1 cellular context compared by ENCODE assay signal in the genomic region with DNA sequence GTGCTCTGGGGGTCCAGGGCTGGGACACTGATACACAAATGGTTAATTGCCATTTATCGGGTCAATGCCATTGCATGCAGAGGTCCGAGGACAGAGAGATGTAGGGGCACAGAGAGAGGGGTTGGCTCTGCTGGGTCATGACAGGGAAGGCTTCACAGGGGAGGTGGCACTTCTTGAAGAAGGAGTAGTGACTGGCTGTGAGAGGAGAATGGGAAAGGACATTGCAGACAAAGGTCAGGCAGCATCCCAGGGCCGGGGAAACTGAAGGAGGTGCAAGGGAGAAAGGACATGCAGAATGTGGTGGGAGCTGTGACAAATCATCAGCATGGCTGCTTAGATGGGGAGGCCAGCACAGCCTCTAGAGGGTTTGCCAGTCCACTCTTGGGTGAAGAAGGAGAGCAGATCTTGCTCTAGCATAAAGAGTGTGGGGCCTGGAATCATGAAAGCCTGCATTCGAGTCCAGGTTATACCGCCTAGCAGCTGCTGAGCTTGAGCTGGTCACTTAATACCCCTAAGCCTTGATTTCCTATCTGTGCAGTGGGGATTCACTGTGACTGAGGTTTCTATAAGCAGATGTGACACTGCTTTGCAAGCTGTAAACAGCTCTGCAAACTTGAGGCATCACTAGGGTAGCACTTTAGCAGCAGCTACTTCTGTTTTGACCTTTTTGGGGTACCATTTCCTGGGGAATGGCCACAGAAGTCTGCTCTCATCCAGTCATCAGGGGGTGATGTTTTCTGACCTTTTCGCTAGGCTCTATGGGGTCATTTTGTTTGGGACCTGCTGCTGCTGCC.
TF ChIP-seq lines count a peak whose summit lies in the region.

No MANE protein-coding gene starts in this region.

TF ChIP-seq in HepG2, 621 proteins besides CTCF, POLR2A, EP300 and RAD21:
- TF ChIP-seq ZNF776 (CRISPR knock-in tag; IDR thresholded peaks at IDR 0.05) (0 out of 2 replicates have a peak, but pooled peaks have one; percentile 3), ZSCAN20 (CRISPR knock-in tag; IDR thresholded peaks at IDR 0.05; ENCODE audit: borderline replicate concordance) (no peak)
- TF ChIP-seq, protein P1, sequence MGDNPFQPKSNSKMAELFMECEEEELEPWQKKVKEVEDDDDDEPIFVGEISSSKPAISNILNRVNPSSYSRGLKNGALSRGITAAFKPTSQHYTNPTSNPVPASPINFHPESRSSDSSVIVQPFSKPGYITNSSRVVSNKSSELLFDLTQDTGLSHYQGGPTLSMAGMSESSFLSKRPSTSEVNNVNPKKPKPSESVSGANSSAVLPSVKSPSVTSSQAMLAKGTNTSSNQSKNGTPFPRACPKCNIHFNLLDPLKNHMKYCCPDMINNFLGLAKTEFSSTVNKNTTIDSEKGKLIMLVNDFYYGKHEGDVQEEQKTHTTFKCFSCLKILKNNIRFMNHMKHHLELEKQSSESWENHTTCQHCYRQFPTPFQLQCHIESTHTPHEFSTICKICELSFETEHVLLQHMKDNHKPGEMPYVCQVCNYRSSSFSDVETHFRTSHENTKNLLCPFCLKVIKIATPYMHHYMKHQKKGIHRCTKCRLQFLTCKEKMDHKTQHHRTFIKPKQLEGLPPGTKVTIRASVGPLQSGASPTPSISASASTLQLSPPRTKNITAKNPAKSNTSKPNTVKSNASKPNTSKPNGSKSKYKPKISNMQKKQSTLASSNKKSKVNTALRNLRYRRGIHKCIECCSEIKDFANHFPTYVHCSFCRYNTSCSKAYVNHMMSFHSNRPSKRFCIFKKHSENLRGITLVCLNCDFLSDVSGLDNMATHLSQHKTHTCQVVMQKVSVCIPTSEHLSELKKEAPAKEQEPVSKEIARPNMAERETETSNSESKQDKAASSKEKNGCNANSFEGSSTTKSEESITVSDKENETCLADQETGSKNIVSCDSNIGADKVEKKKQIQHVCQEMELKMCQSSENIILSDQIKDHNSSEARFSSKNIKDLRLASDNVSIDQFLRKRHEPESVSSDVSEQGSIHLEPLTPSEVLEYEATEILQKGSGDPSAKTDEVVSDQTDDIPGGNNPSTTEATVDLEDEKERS (CRISPR knock-in tag; IDR thresholded peaks at IDR 0.05) = 0 out of 2 replicates have a peak, but pooled peaks have one; percentile 1
TF ChIP-seq in HepG2: peak in this region for 2.
